Comparison of ENCODE assay signal across 20 cellular contexts in genomic region chr9:124454296-124454695, GRCh38. TPM values are rescaled to one million over a fixed set of nuclear protein-coding genes. Genes with fewer than 3 reads are reported as not detected.
A peak's percentile ranks its signal among the peaks of the same experiment; 100 is the strongest.
DNase-seq lines count a peak whose midpoint lies in the region; ATAC-seq and TF ChIP-seq lines count a peak whose summit lies in the region.
"Had no signal": no experiment of that assay in that cellular context is flagged by ENCODE, and none has a peak within 500 bp of the region (broad histone marks: within the 10 kb centered on the region; RNA-seq: fewer than 3 reads in every experiment).

No MANE protein-coding gene starts in this region.

- H3K4me1 ChIP-seq in aorta (ENCODE audit: control insufficient read depth in 1 of 2, insufficient read depth in 2 of 2, low read length in 2 of 2) (no peaks in the 10 kb centered on the region), colonic mucosa (no peaks in the 10 kb centered on the region), ascending aorta (no peaks in the 10 kb centered on the region)
- H3K4me1 ChIP-seq: BLaER1 had no signal

- no peak for ATAC-seq in activated naive CD8-positive, alpha-beta T cell treated with anti-CD3 and anti-CD28 coated beads, Interleukin-2, amount 10 ng/mL, durations not matched to agents 7 days and 5 days (ENCODE audit: low read depth)
- ATAC-seq in aorta (ENCODE audit: low FRiP score): no peak
- ATAC-seq: CD8-positive, alpha-beta T cell; GM12878 had no signal

- H3K4me1 Mint-ChIP-seq in activated naive CD8-positive, alpha-beta T cell treated with anti-CD3 and anti-CD28 coated beads, Interleukin-2, amount 10 ng/mL, durations not matched to agents 7 days and 5 days: no peaks in the 10 kb centered on the region
- peaks cover 6% of the 10 kb centered on the region for H3K4me1 Mint-ChIP-seq in activated naive CD8-positive, alpha-beta T cell treated with anti-CD3 and anti-CD28 coated beads for 36 hours
- peaks cover 7% of the 10 kb centered on the region for H3K4me1 Mint-ChIP-seq in chondrocyte (ENCODE audit: low read depth)
- H3K4me1 Mint-ChIP-seq: IgD-negative memory B cell had no signal

- H3K27ac Mint-ChIP-seq in activated naive CD8-positive, alpha-beta T cell treated with anti-CD3 and anti-CD28 coated beads, Interleukin-2, amount 10 ng/mL, durations not matched to agents 7 days and 5 days: no peak overlapping the region
- H3K27ac Mint-ChIP-seq in activated naive CD8-positive, alpha-beta T cell treated with anti-CD3 and anti-CD28 coated beads for 36 hours: no peak overlapping the region
- no peak overlapping the region for H3K27ac Mint-ChIP-seq in chondrocyte (ENCODE audit: unreplicated experiment)
- H3K27ac Mint-ChIP-seq: CD8-positive, alpha-beta T cell; H9; IgD-negative memory B cell had no signal

- no peak overlapping the region for H3K9ac ChIP-seq in colonic mucosa (ENCODE audit: low read depth in 2 of 2, low read length in 2 of 2)
- H3K9ac ChIP-seq: BLaER1 had no signal

- DNase-seq in activated naive CD8-positive, alpha-beta T cell treated with anti-CD3 and anti-CD28 coated beads, Interleukin-2, amount 10 ng/mL, durations not matched to agents 7 days and 5 days: peak; percentile 18
- DNase-seq in activated naive CD8-positive, alpha-beta T cell treated with anti-CD3 and anti-CD28 coated beads for 36 hours: no peak
- DNase-seq in GM13976 (ENCODE audit: low spot score) (peak; percentile 24), chondrocyte (ENCODE audit: low spot score) (peak; percentile 76), aorta (peak; percentile 33 to 52), NCI-H1436 treated with DMSO at 0.1 percent for 48 hours (lab: John Stamatoyannopoulos, UW) (no peak), colonic mucosa (no peak), ascending aorta (ENCODE audit: low spot score in 2 of 2) (no peak)
- DNase-seq: CD8-positive, alpha-beta T cell; DMS153; DMS79; GF-D8 had no signal

- H3K4me3 Mint-ChIP-seq in activated naive CD8-positive, alpha-beta T cell treated with anti-CD3 and anti-CD28 coated beads, Interleukin-2, amount 10 ng/mL, durations not matched to agents 7 days and 5 days: no peak overlapping the region
- no peak overlapping the region for H3K4me3 Mint-ChIP-seq in activated naive CD8-positive, alpha-beta T cell treated with anti-CD3 and anti-CD28 coated beads for 36 hours
- no peak overlapping the region for H3K4me3 Mint-ChIP-seq in chondrocyte (ENCODE audit: unreplicated experiment)
- H3K4me3 Mint-ChIP-seq: CD8-positive, alpha-beta T cell; IgD-negative memory B cell had no signal

- TF ChIP-seq CTCF in GM13976 (IDR thresholded peaks at IDR 0.05; ENCODE audit: borderline replicate concordance, control extremely low read depth, extremely low read depth, insufficient read depth, missing control alignments): no peak
- no peak for TF ChIP-seq CTCF in chondrocyte (IDR thresholded peaks at IDR 0.05)
- TF ChIP-seq CTCF in colonic mucosa (IDR thresholded peaks at IDR 0.05): no peak
- no peak for TF ChIP-seq CTCF in ascending aorta (IDR thresholded peaks at IDR 0.05)

- H3K4me3 ChIP-seq in aorta (ENCODE audit: low read length in 2 of 2) (no peak overlapping the region), colonic mucosa (no peak overlapping the region), ascending aorta (no peak overlapping the region)
- H3K4me3 ChIP-seq: BLaER1, GM12878 had no signal

- H3K27me3 ChIP-seq in aorta (ENCODE audit: control insufficient read depth in 1 of 2, insufficient read depth in 2 of 2, low read length in 1 of 2): no peaks in the 10 kb centered on the region
- peaks cover 33% of the 10 kb centered on the region for H3K27me3 ChIP-seq in colonic mucosa
- H3K27me3 ChIP-seq in ascending aorta: no peaks in the 10 kb centered on the region
- H3K27me3 ChIP-seq: BLaER1 had no signal

- no peaks in the 10 kb centered on the region for H3K9me3 ChIP-seq in aorta (ENCODE audit: control insufficient read depth, low read length)
- no peaks in the 10 kb centered on the region for H3K9me3 ChIP-seq in colonic mucosa
- no peaks in the 10 kb centered on the region for H3K9me3 ChIP-seq in ascending aorta
- H3K9me3 ChIP-seq: BLaER1 had no signal

- H3K27ac ChIP-seq in aorta (ENCODE audit: low read depth in 1 of 2, low read length in 2 of 2): no peak overlapping the region
- H3K27ac ChIP-seq in colonic mucosa: no peak overlapping the region
- H3K27ac ChIP-seq in ascending aorta: no peak overlapping the region
- H3K27ac ChIP-seq: 22Rv1, BLaER1 had no signal

- 77 to 78% methylated on average over 9 of the region's 9 CpGs for WGBS in aorta, 2 donors

- H3K27me3 Mint-ChIP-seq in activated naive CD8-positive, alpha-beta T cell treated with anti-CD3 and anti-CD28 coated beads, Interleukin-2, amount 10 ng/mL, durations not matched to agents 7 days and 5 days: peaks cover 32% of the 10 kb centered on the region
- H3K27me3 Mint-ChIP-seq in activated naive CD8-positive, alpha-beta T cell treated with anti-CD3 and anti-CD28 coated beads for 36 hours: peaks cover 38% of the 10 kb centered on the region
- peaks cover 18% of the 10 kb centered on the region for H3K27me3 Mint-ChIP-seq in chondrocyte (ENCODE audit: low read depth)

- intact Hi-C loops in aorta (cut with DNase I) (no loop called here), colonic mucosa (cut with DNase I) (no loop called here), ascending aorta (cut with DNase I) (no loop called here)

- H3K9me3 Mint-ChIP-seq in activated naive CD8-positive, alpha-beta T cell treated with anti-CD3 and anti-CD28 coated beads, Interleukin-2, amount 10 ng/mL, durations not matched to agents 7 days and 5 days: no peaks in the 10 kb centered on the region
- no peaks in the 10 kb centered on the region for H3K9me3 Mint-ChIP-seq in activated naive CD8-positive, alpha-beta T cell treated with anti-CD3 and anti-CD28 coated beads for 36 hours
- no peaks in the 10 kb centered on the region for H3K9me3 Mint-ChIP-seq in chondrocyte (ENCODE audit: low read depth)
- H3K9me3 Mint-ChIP-seq: CD8-positive, alpha-beta T cell; H9; IgD-negative memory B cell had no signal

- POLR2A ChIA-PET in activated naive CD8-positive, alpha-beta T cell treated with anti-CD3 and anti-CD28 coated beads, Interleukin-2, amount 10 ng/mL, durations not matched to agents 7 days and 5 days (lab: Charles Lee): no interaction called here

- no peaks in the 10 kb centered on the region for H3K36me3 Mint-ChIP-seq in activated naive CD8-positive, alpha-beta T cell treated with anti-CD3 and anti-CD28 coated beads, Interleukin-2, amount 10 ng/mL, durations not matched to agents 7 days and 5 days
- no peaks in the 10 kb centered on the region for H3K36me3 Mint-ChIP-seq in activated naive CD8-positive, alpha-beta T cell treated with anti-CD3 and anti-CD28 coated beads for 36 hours
- H3K36me3 Mint-ChIP-seq in chondrocyte (ENCODE audit: low read depth): no peaks in the 10 kb centered on the region
- H3K36me3 Mint-ChIP-seq: CD8-positive, alpha-beta T cell had no signal

- no peaks in the 10 kb centered on the region for H3K36me3 ChIP-seq in aorta (ENCODE audit: control insufficient read depth in 1 of 2, insufficient read depth in 2 of 2, low read length in 1 of 2)
- no peaks in the 10 kb centered on the region for H3K36me3 ChIP-seq in colonic mucosa
- H3K36me3 ChIP-seq in ascending aorta: no peaks in the 10 kb centered on the region
- H3K36me3 ChIP-seq: BLaER1 had no signal

- in situ Hi-C loops in GM13976 (cut with MboI; ENCODE audit: low sequenced_read_pairs, unreplicated experiment): no loop called here

RNA-seq across cellular contexts. Expression of gene ADGRD2, which starts 4.0 kb away (rescaled TPM):
- total RNA-seq in activated naive CD8-positive, alpha-beta T cell treated with anti-CD3 and anti-CD28 coated beads, Interleukin-2, amount 10 ng/mL, durations not matched to agents 7 days and 5 days: not detected
- total RNA-seq in activated naive CD8-positive, alpha-beta T cell treated with anti-CD3 and anti-CD28 coated beads for 36 hours: not detected
- total RNA-seq in chondrocyte (not detected in 3 replicates), aorta (not detected), colonic mucosa (not detected), ascending aorta (not detected)
- polyA plus RNA-seq in aorta: not detected
- total RNA-seq: A673; CD8-positive, alpha-beta T cell; GM12878; HepG2 had no signal
- polyA plus RNA-seq: AG04450, GM12878, HepG2, IgD-negative memory B cell had no signal

RNA-seq across cellular contexts. Expression of gene PSMB7, which starts 39.1 kb away (rescaled TPM):
- total RNA-seq in activated naive CD8-positive, alpha-beta T cell treated with anti-CD3 and anti-CD28 coated beads, Interleukin-2, amount 10 ng/mL, durations not matched to agents 7 days and 5 days: 10 to 100 TPM; 88.7 to 93.6 TPM
- 100 to 1,000 TPM; 191 to 199 TPM for total RNA-seq in activated naive CD8-positive, alpha-beta T cell treated with anti-CD3 and anti-CD28 coated beads for 36 hours
- total RNA-seq in chondrocyte (105 to 132 TPM (median 108 TPM) in 3 replicates), aorta (10 to 100 TPM; 75.9 to 83.5 TPM), colonic mucosa (100 to 1,000 TPM in 1 of 2 donors, 10 to 100 TPM in 1; 89.8 to 136 TPM), ascending aorta (21.1 TPM)
- polyA plus RNA-seq in aorta: 100 to 1,000 TPM in 1 of 2 donors, 10 to 100 TPM in 1; 96.8 to 153 TPM

RNA-seq across cellular contexts. Expression of gene NR5A1, which starts 52.9 kb away (rescaled TPM):
- not detected for total RNA-seq in activated naive CD8-positive, alpha-beta T cell treated with anti-CD3 and anti-CD28 coated beads, Interleukin-2, amount 10 ng/mL, durations not matched to agents 7 days and 5 days
- total RNA-seq in activated naive CD8-positive, alpha-beta T cell treated with anti-CD3 and anti-CD28 coated beads for 36 hours: not detected
- total RNA-seq in chondrocyte (not detected in 3 replicates), aorta (not detected), colonic mucosa (under 1 TPM in 1 of 2 donors, not detected in 1; 0.82 TPM), ascending aorta (0.96 TPM)
- not detected for polyA plus RNA-seq in aorta
- total RNA-seq: A673; CD8-positive, alpha-beta T cell had no signal
- polyA plus RNA-seq: AG04450, IgD-negative memory B cell had no signal

Comparison
In these comparisons a context has a peak if more than half of its experiments do, and no peak if none do; other contexts are left out.
1. DNase-seq: peak in activated naive CD8-positive, alpha-beta T cell treated with anti-CD3 and anti-CD28 coated beads, Interleukin-2, amount 10 ng/mL, durations not matched to agents 7 days and 5 days (single experiment), GM13976 (single experiment), chondrocyte (single experiment) and aorta (2 of 2); none in activated naive CD8-positive, alpha-beta T cell treated with anti-CD3 and anti-CD28 coated beads for 36 hours (single experiment), NCI-H1436 treated with DMSO at 0.1 percent for 48 hours (single experiment), colonic mucosa (single experiment) and ascending aorta (0 of 2).